2 cellular contexts compared by ENCODE assay signal in genomic region chr3:73094951-73095350, GRCh38.
TF ChIP-seq lines count a peak whose summit lies in the region.

No MANE protein-coding gene starts in this region.

TF ChIP-seq in SK-N-SH treated with all-trans-retinoic acid at 6 μM for 48 hours, 23 proteins besides CTCF, POLR2A, EP300 and RAD21 (continued from another document):
- TF ChIP-seq, protein P1, sequence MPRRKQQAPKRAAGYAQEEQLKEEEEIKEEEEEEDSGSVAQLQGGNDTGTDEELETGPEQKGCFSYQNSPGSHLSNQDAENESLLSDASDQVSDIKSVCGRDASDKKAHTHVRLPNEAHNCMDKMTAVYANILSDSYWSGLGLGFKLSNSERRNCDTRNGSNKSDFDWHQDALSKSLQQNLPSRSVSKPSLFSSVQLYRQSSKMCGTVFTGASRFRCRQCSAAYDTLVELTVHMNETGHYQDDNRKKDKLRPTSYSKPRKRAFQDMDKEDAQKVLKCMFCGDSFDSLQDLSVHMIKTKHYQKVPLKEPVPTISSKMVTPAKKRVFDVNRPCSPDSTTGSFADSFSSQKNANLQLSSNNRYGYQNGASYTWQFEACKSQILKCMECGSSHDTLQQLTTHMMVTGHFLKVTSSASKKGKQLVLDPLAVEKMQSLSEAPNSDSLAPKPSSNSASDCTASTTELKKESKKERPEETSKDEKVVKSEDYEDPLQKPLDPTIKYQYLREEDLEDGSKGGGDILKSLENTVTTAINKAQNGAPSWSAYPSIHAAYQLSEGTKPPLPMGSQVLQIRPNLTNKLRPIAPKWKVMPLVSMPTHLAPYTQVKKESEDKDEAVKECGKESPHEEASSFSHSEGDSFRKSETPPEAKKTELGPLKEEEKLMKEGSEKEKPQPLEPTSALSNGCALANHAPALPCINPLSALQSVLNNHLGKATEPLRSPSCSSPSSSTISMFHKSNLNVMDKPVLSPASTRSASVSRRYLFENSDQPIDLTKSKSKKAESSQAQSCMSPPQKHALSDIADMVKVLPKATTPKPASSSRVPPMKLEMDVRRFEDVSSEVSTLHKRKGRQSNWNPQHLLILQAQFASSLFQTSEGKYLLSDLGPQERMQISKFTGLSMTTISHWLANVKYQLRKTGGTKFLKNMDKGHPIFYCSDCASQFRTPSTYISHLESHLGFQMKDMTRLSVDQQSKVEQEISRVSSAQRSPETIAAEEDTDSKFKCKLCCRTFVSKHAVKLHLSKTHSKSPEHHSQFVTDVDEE (CRISPR knock-in tag; IDR thresholded peaks at IDR 0.05): no peak
- no peak for TF ChIP-seq ZFP3 (CRISPR knock-in tag; IDR thresholded peaks at IDR 0.05)
- TF ChIP-seq PPARA (CRISPR knock-in tag; IDR thresholded peaks at IDR 0.05; ENCODE audit: borderline replicate concordance): no peak
- no peak for TF ChIP-seq CSRNP3 (CRISPR knock-in tag; IDR thresholded peaks at IDR 0.05)
- no peak for TF ChIP-seq TCF4 (CRISPR knock-in tag; IDR thresholded peaks at IDR 0.05; ENCODE audit: borderline replicate concordance)

TF ChIP-seq in SK-N-SH, 30 proteins besides CTCF, POLR2A, EP300 and RAD21 (continued from another document):
- TF ChIP-seq, protein P2, sequence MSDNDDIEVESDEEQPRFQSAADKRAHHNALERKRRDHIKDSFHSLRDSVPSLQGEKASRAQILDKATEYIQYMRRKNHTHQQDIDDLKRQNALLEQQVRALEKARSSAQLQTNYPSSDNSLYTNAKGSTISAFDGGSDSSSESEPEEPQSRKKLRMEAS (IDR thresholded peaks at IDR 0.05; ENCODE audit: low read depth): no peak
- TF ChIP-seq ELF1 (IDR thresholded peaks at IDR 0.05) (no peak), RFX5 (IDR thresholded peaks at IDR 0.05; ENCODE audit: low read length) (no peak), NRF1 (IDR thresholded peaks at IDR 0.05; ENCODE audit: low read depth, low read length) (no peak), JUND (IDR thresholded peaks at IDR 0.05) (no peak), YY1 (IDR thresholded peaks at IDR 0.05; ENCODE audit: low read depth) (no peak), FOXM1 (IDR thresholded peaks at IDR 0.05; ENCODE audit: low read depth) (no peak), FOSL2 (IDR thresholded peaks at IDR 0.05; ENCODE audit: borderline replicate concordance, low read depth) (no peak), PBX3 (IDR thresholded peaks at IDR 0.05) (no peak)
- TF ChIP-seq, protein P3, sequence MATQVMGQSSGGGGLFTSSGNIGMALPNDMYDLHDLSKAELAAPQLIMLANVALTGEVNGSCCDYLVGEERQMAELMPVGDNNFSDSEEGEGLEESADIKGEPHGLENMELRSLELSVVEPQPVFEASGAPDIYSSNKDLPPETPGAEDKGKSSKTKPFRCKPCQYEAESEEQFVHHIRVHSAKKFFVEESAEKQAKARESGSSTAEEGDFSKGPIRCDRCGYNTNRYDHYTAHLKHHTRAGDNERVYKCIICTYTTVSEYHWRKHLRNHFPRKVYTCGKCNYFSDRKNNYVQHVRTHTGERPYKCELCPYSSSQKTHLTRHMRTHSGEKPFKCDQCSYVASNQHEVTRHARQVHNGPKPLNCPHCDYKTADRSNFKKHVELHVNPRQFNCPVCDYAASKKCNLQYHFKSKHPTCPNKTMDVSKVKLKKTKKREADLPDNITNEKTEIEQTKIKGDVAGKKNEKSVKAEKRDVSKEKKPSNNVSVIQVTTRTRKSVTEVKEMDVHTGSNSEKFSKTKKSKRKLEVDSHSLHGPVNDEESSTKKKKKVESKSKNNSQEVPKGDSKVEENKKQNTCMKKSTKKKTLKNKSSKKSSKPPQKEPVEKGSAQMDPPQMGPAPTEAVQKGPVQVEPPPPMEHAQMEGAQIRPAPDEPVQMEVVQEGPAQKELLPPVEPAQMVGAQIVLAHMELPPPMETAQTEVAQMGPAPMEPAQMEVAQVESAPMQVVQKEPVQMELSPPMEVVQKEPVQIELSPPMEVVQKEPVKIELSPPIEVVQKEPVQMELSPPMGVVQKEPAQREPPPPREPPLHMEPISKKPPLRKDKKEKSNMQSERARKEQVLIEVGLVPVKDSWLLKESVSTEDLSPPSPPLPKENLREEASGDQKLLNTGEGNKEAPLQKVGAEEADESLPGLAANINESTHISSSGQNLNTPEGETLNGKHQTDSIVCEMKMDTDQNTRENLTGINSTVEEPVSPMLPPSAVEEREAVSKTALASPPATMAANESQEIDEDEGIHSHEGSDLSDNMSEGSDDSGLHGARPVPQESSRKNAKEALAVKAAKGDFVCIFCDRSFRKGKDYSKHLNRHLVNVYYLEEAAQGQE (IDR thresholded peaks at IDR 0.05; ENCODE audit: low read depth, low read length): no peak
